ENCODE assay signal across 23 cellular contexts in the genomic region with DNA sequence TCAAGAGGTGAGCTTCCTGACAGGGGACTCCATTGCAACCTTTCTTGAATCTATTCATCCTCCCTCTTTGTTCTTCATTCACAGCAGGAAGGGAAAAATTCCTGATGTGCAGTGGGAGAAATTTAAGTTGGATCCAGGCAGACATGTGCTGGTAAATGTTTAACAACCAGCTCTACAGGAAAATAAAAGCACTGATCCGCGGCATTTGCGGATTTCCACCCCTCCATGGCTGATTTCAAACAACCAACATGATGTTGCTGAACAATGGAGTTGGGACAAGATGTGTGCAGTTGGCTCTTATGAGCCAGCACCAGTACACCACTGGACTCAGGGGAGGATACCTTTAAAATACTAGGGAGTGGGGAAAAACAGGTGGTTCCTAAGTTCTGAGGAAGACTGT. TPM values are rescaled to one million over a fixed set of nuclear protein-coding genes. Genes with fewer than 3 reads are reported as not detected.
"Had no signal": no experiment of that assay in that cellular context is flagged by ENCODE, and none has a peak within 500 bp of the region (broad histone marks: within the 10 kb centered on the region; RNA-seq: fewer than 3 reads in every experiment).

No MANE protein-coding gene starts in this region.

- H3K4me1 ChIP-seq: colonic mucosa, psoas muscle, testis had no signal

- H3K27ac Mint-ChIP-seq: activated T-cell treated with anti-CD3 and anti-CD28 coated beads, Interleukin-2, amount 50 U/mL, for 72 hours; stimulated activated memory B cell treated with anti-CD40 and anti-IgM and Interleukin-4, amounts not matched to agents 10 μg/mL and 1 μg/mL and 100 μg/mL, for 72 hours had no signal

- H3K27ac ChIP-seq: ascending aorta, colonic mucosa, gastrocnemius medialis, ovary, psoas muscle, testis, upper lobe of left lung, WERI-Rb-1 had no signal

- H3K36me3 ChIP-seq: ascending aorta, colonic mucosa, gastrocnemius medialis, heart right ventricle, ovary, upper lobe of left lung, WERI-Rb-1 had no signal

- H3K36me3 Mint-ChIP-seq: stimulated activated memory B cell treated with anti-CD40 and anti-IgM and Interleukin-4, amounts not matched to agents 10 μg/mL and 1 μg/mL and 100 μg/mL, for 72 hours had no signal

- H3K4me3 Mint-ChIP-seq: activated T-cell treated with anti-CD3 and anti-CD28 coated beads, Interleukin-2, amount 50 U/mL, for 72 hours; central memory CD8-positive, alpha-beta T cell; stimulated activated memory B cell treated with anti-CD40 and anti-IgM and Interleukin-4, amounts not matched to agents 10 μg/mL and 1 μg/mL and 100 μg/mL, for 72 hours had no signal

- DNase-seq: activated CD4-positive, alpha-beta T cell treated with anti-CD3 and anti-CD28 coated beads for 1 hour; activated CD4-positive, alpha-beta T cell treated with anti-CD3 and anti-CD28 coated beads, Interleukin-2, amount 50 U/mL, for 4 hours; activated effector memory CD4-positive, alpha-beta T cell treated with anti-CD3 and anti-CD28 coated beads, Interleukin-2, amount 50 U/mL, for 16 hours; activated naive CD4-positive, alpha-beta T cell treated with anti-CD3 and anti-CD28 coated beads, Interleukin-2, amount 50 U/mL, for 16 hours; activated T-cell treated with anti-CD3 and anti-CD28 coated beads, Interleukin-2, amount 50 U/mL, for 72 hours; colonic mucosa; gastrocnemius medialis; heart right ventricle; left cardiac atrium; ovary; psoas muscle; stimulated activated CD4-positive, alpha-beta T cell treated with anti-CD3 and anti-CD28 coated beads, Interleukin-4, amount 100 ng/mL, for 4 hours; T-helper 2 cell; testis; upper lobe of left lung; WERI-Rb-1 had no signal

- H3K9me3 Mint-ChIP-seq: activated T-cell treated with anti-CD3 and anti-CD28 coated beads, Interleukin-2, amount 50 U/mL, for 72 hours; central memory CD8-positive, alpha-beta T cell; stimulated activated memory B cell treated with anti-CD40 and anti-IgM and Interleukin-4, amounts not matched to agents 10 μg/mL and 1 μg/mL and 100 μg/mL, for 72 hours had no signal

- H3K4me1 Mint-ChIP-seq: central memory CD8-positive, alpha-beta T cell; stimulated activated memory B cell treated with anti-CD40 and anti-IgM and Interleukin-4, amounts not matched to agents 10 μg/mL and 1 μg/mL and 100 μg/mL, for 72 hours had no signal

- H3K27me3 Mint-ChIP-seq: central memory CD8-positive, alpha-beta T cell; stimulated activated memory B cell treated with anti-CD40 and anti-IgM and Interleukin-4, amounts not matched to agents 10 μg/mL and 1 μg/mL and 100 μg/mL, for 72 hours had no signal

- ATAC-seq: activated T-cell treated with anti-CD3 and anti-CD28 coated beads, Interleukin-2, amount 50 U/mL, for 72 hours; esophagus mucosa; gastrocnemius medialis; heart right ventricle; left cardiac atrium; psoas muscle; sciatic nerve; stimulated activated memory B cell treated with anti-CD40 and anti-IgM and Interleukin-4, amounts not matched to agents 10 μg/mL and 1 μg/mL and 100 μg/mL, for 72 hours had no signal

- H3K27me3 ChIP-seq: ascending aorta, colonic mucosa, gastrocnemius medialis, heart right ventricle, ovary, testis, upper lobe of left lung had no signal

- H3K4me3 ChIP-seq: ascending aorta, colonic mucosa, gastrocnemius medialis, heart right ventricle, lung, ovary, psoas muscle, testis, upper lobe of left lung had no signal

RNA-seq across cellular contexts. Expression of gene SPRY4, which starts 47.0 kb away (rescaled TPM):
- total RNA-seq: mononuclear cell had no signal
